Comparison of ENCODE assay signal across 1 cellular context in the genomic region with DNA sequence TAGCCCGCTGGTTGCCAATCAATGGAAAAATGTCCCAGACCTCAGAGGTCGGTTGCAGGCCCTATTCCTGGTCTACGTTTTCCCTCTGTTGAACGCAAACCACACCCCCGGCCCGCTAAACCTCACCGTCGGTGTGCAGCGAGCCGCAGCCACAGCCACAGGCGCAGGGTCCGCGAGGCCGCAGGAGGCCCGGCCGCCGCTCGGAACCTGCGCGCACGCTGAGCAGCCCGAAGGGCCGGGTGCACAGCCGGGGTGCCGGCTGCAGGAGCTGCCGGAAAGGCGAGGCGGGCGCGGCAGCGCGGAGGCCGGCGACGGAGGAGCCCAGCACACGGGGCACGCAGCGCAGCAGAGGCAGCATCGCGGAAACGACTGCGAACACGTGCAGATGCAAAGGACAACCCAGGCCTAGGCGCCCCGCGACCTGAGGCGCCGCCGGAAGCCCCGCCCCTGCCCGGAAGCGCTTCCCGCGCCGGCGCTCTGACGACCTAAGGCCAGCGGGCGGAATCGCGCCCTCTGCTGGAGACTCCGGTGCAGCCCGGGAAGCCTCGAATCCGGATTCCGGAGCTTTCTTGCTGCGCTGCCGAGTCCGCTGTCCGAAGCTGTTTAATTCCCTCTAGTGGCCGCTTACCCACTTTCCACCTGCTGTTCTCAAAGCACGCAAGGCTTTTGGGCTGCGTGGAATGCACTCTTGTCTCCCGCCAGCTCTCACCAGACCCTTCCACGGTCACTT.
A peak's percentile ranks its signal among the peaks of the same experiment; 100 is the strongest.
TF ChIP-seq lines count a peak whose summit lies in the region.

A gene with protein sequence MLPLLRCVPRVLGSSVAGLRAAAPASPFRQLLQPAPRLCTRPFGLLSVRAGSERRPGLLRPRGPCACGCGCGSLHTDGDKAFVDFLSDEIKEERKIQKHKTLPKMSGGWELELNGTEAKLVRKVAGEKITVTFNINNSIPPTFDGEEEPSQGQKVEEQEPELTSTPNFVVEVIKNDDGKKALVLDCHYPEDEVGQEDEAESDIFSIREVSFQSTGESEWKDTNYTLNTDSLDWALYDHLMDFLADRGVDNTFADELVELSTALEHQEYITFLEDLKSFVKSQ (minus strand): TSS at position 440 of the 730 bp plus-strand sequence. CDS start 82 bp downstream, at position 358.

TF ChIP-seq in HepG2, 621 proteins besides CTCF, POLR2A, EP300 and RAD21 (continued from another document and continues in another):
- TF ChIP-seq, protein P1, sequence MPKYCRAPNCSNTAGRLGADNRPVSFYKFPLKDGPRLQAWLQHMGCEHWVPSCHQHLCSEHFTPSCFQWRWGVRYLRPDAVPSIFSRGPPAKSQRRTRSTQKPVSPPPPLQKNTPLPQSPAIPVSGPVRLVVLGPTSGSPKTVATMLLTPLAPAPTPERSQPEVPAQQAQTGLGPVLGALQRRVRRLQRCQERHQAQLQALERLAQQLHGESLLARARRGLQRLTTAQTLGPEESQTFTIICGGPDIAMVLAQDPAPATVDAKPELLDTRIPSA (CRISPR knock-in tag; IDR thresholded peaks at IDR 0.05; ENCODE audit: borderline replicate concordance) = peak; percentile 82; the same call in 1 of the 2 replicates
- TF ChIP-seq BORCS8-MEF2B (CRISPR knock-in tag; IDR thresholded peaks at IDR 0.05) (peak; percentile 94), SMC3 (IDR thresholded peaks at IDR 0.05; ENCODE audit: low read length) (peak; percentile 68), HHEX (CRISPR knock-in tag; IDR thresholded peaks at IDR 0.05) (no peak), ZMYM2 (CRISPR knock-in tag; IDR thresholded peaks at IDR 0.05) (peak; percentile 70; the same call in 1 of the 2 replicates), ZNF343 (CRISPR knock-in tag; IDR thresholded peaks at IDR 0.05) (0 out of 2 replicates have a peak, but pooled peaks have one; percentile 23), ZNF562 (CRISPR knock-in tag; IDR thresholded peaks at IDR 0.05; ENCODE audit: borderline replicate concordance) (peak; percentile 72; the same call in 1 of the 2 replicates), FOXO1 (CRISPR knock-in tag; IDR thresholded peaks at IDR 0.05) (no peak; the same call in 1 of the 2 replicates), ZFP1 (CRISPR knock-in tag; IDR thresholded peaks at IDR 0.05) (no peak), ZNF619 (CRISPR knock-in tag; IDR thresholded peaks at IDR 0.05) (no peak), ZNF431 (CRISPR knock-in tag; IDR thresholded peaks at IDR 0.05; ENCODE audit: borderline replicate concordance, low read depth) (no peak; the same call in 1 of the 2 replicates), KDM4B (CRISPR knock-in tag; IDR thresholded peaks at IDR 0.05) (no peak; the same call in 1 of the 2 replicates), GTF2F1 (IDR thresholded peaks at IDR 0.05; ENCODE audit: low read length) (no peak), ZNF674 (CRISPR knock-in tag; IDR thresholded peaks at IDR 0.05; ENCODE audit: low read depth) (no peak; the same call in 1 of the 2 replicates), ARHGAP35 (CRISPR knock-in tag; IDR thresholded peaks at IDR 0.05; ENCODE audit: borderline replicate concordance) (peak; percentile 59; the same call in 1 of the 2 replicates), CBX5 (CRISPR knock-in tag; IDR thresholded peaks at IDR 0.05; ENCODE audit: borderline replicate concordance) (peak; percentile 51; the same call in 1 of the 2 replicates), ZFP36L2 (CRISPR knock-in tag; IDR thresholded peaks at IDR 0.05) (no peak), RFX3 (CRISPR knock-in tag; IDR thresholded peaks at IDR 0.05) (no peak), ZNF124 (CRISPR knock-in tag; IDR thresholded peaks at IDR 0.05) (peak; percentile 23; the same call in 1 of the 2 replicates), MEF2D (CRISPR knock-in tag; IDR thresholded peaks at IDR 0.05) (no peak; the same call in 1 of the 2 replicates), FOXM1 (CRISPR knock-in tag; IDR thresholded peaks at IDR 0.05) (peak; percentile 69; the same call in 1 of the 2 replicates), BRD4 (CRISPR knock-in tag; IDR thresholded peaks at IDR 0.05) (peak; percentile 86), ZSCAN29 (CRISPR knock-in tag; conservative IDR thresholded peaks at IDR 0.05) (peak; percentile 99), SPEN (CRISPR knock-in tag; IDR thresholded peaks at IDR 0.05; ENCODE audit: low read depth) (peak; percentile 98), MTA1 (CRISPR knock-in tag; IDR thresholded peaks at IDR 0.05; ENCODE audit: borderline replicate concordance) (peak; percentile 88; the same call in 1 of the 2 replicates), CREM (IDR thresholded peaks at IDR 0.05) (no peak), CREM (CRISPR knock-in tag; IDR thresholded peaks at IDR 0.05) (no peak), EHMT2 (IDR thresholded peaks at IDR 0.05; ENCODE audit: borderline replicate concordance, low read depth, low read length) (no peak), ZNF383 (CRISPR knock-in tag; IDR thresholded peaks at IDR 0.05; ENCODE audit: borderline replicate concordance) (no peak)
- TF ChIP-seq, protein P2, sequence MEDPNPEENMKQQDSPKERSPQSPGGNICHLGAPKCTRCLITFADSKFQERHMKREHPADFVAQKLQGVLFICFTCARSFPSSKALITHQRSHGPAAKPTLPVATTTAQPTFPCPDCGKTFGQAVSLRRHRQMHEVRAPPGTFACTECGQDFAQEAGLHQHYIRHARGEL (CRISPR knock-in tag; IDR thresholded peaks at IDR 0.05) = no peak
- TF ChIP-seq, protein P3, sequence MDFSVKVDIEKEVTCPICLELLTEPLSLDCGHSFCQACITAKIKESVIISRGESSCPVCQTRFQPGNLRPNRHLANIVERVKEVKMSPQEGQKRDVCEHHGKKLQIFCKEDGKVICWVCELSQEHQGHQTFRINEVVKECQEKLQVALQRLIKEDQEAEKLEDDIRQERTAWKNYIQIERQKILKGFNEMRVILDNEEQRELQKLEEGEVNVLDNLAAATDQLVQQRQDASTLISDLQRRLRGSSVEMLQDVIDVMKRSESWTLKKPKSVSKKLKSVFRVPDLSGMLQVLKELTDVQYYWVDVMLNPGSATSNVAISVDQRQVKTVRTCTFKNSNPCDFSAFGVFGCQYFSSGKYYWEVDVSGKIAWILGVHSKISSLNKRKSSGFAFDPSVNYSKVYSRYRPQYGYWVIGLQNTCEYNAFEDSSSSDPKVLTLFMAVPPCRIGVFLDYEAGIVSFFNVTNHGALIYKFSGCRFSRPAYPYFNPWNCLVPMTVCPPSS (IDR thresholded peaks at IDR 0.05) = no peak
- TF ChIP-seq, protein P4, sequence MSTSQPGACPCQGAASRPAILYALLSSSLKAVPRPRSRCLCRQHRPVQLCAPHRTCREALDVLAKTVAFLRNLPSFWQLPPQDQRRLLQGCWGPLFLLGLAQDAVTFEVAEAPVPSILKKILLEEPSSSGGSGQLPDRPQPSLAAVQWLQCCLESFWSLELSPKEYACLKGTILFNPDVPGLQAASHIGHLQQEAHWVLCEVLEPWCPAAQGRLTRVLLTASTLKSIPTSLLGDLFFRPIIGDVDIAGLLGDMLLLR (CRISPR knock-in tag; IDR thresholded peaks at IDR 0.05) = peak; percentile 97; the same call in 1 of the 2 replicates
- TF ChIP-seq, protein P5, sequence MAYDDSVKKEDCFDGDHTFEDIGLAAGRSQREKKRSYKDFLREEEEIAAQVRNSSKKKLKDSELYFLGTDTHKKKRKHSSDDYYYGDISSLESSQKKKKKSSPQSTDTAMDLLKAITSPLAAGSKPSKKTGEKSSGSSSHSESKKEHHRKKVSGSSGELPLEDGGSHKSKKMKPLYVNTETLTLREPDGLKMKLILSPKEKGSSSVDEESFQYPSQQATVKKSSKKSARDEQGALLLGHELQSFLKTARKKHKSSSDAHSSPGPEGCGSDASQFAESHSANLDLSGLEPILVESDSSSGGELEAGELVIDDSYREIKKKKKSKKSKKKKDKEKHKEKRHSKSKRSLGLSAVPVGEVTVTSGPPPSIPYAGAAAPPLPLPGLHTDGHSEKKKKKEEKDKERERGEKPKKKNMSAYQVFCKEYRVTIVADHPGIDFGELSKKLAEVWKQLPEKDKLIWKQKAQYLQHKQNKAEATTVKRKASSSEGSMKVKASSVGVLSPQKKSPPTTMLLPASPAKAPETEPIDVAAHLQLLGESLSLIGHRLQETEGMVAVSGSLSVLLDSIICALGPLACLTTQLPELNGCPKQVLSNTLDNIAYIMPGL (CRISPR knock-in tag; IDR thresholded peaks at IDR 0.05; ENCODE audit: borderline replicate concordance in 1 of 2, low read depth in 1 of 2) = peak; percentile 92 to 93
- TF ChIP-seq, protein P6, sequence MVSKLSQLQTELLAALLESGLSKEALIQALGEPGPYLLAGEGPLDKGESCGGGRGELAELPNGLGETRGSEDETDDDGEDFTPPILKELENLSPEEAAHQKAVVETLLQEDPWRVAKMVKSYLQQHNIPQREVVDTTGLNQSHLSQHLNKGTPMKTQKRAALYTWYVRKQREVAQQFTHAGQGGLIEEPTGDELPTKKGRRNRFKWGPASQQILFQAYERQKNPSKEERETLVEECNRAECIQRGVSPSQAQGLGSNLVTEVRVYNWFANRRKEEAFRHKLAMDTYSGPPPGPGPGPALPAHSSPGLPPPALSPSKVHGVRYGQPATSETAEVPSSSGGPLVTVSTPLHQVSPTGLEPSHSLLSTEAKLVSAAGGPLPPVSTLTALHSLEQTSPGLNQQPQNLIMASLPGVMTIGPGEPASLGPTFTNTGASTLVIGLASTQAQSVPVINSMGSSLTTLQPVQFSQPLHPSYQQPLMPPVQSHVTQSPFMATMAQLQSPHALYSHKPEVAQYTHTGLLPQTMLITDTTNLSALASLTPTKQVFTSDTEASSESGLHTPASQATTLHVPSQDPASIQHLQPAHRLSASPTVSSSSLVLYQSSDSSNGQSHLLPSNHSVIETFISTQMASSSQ (IDR thresholded peaks at IDR 0.05; ENCODE audit: low read depth) = no peak
- TF ChIP-seq, protein P6 (CRISPR knock-in tag; IDR thresholded peaks at IDR 0.05; ENCODE audit: borderline replicate concordance) = peak; percentile 12; the same call in 1 of the 2 replicates
- TF ChIP-seq, protein P7, sequence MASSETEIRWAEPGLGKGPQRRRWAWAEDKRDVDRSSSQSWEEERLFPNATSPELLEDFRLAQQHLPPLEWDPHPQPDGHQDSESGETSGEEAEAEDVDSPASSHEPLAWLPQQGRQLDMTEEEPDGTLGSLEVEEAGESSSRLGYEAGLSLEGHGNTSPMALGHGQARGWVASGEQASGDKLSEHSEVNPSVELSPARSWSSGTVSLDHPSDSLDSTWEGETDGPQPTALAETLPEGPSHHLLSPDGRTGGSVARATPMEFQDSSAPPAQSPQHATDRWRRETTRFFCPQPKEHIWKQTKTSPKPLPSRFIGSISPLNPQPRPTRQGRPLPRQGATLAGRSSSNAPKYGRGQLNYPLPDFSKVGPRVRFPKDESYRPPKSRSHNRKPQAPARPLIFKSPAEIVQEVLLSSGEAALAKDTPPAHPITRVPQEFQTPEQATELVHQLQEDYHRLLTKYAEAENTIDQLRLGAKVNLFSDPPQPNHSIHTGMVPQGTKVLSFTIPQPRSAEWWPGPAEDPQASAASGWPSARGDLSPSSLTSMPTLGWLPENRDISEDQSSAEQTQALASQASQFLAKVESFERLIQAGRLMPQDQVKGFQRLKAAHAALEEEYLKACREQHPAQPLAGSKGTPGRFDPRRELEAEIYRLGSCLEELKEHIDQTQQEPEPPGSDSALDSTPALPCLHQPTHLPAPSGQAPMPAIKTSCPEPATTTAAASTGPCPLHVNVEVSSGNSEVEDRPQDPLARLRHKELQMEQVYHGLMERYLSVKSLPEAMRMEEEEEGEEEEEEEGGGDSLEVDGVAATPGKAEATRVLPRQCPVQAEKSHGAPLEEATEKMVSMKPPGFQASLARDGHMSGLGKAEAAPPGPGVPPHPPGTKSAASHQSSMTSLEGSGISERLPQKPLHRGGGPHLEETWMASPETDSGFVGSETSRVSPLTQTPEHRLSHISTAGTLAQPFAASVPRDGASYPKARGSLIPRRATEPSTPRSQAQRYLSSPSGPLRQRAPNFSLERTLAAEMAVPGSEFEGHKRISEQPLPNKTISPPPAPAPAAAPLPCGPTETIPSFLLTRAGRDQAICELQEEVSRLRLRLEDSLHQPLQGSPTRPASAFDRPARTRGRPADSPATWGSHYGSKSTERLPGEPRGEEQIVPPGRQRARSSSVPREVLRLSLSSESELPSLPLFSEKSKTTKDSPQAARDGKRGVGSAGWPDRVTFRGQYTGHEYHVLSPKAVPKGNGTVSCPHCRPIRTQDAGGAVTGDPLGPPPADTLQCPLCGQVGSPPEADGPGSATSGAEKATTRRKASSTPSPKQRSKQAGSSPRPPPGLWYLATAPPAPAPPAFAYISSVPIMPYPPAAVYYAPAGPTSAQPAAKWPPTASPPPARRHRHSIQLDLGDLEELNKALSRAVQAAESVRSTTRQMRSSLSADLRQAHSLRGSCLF (CRISPR knock-in tag; IDR thresholded peaks at IDR 0.05; ENCODE audit: borderline replicate concordance) = peak; percentile 75; the same call in 1 of the 2 replicates
- TF ChIP-seq, protein P8, sequence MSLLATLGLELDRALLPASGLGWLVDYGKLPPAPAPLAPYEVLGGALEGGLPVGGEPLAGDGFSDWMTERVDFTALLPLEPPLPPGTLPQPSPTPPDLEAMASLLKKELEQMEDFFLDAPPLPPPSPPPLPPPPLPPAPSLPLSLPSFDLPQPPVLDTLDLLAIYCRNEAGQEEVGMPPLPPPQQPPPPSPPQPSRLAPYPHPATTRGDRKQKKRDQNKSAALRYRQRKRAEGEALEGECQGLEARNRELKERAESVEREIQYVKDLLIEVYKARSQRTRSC (CRISPR knock-in tag; IDR thresholded peaks at IDR 0.05; ENCODE audit: low read depth) = peak; percentile 55; the same call in 1 of the 2 replicates
- TF ChIP-seq, protein P9, sequence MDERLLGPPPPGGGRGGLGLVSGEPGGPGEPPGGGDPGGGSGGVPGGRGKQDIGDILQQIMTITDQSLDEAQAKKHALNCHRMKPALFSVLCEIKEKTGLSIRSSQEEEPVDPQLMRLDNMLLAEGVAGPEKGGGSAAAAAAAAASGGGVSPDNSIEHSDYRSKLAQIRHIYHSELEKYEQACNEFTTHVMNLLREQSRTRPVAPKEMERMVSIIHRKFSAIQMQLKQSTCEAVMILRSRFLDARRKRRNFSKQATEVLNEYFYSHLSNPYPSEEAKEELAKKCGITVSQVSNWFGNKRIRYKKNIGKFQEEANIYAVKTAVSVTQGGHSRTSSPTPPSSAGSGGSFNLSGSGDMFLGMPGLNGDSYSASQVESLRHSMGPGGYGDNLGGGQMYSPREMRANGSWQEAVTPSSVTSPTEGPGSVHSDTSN (CRISPR knock-in tag; IDR thresholded peaks at IDR 0.05) = no peak
